8 cellular contexts compared by ENCODE assay signal in the genomic region with DNA sequence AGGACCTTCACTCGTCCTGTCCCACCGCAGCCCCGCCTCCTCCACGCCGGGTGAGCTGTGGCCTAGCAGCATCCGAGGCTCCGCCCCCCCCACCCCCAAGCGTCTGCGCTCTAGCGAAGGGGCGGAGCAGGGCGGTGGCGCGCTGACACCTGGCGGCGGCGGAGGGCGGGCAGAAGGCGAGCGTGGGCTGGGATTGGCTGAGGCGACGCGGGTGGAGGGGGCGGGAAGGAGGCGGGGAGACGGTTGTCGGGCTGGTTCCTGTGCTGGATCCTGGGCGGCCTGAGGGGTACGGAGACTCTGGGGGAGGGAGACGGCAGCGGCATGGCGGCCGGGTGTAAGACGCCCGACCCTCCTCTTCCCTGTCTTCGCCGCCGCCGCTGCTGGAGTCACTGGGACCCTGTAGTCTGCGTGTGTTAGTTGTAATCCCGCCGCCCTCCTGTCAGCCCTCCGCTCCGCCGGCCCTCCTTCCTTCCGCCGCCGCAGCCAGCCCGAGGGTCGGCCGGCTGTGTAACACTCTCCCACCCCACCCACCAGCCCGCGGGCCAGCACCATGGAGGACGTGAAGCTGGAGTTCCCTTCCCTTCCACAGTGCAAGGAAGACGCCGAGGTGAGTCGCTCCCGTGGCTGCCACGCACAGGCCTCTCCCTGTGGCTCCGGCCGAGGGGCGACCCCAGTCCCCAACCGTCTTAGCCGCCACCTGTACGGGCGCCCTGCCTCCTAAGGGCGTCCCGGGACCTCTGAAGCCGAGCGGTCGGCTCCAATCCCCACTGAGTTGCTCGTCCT. TPM values are rescaled to one million over a fixed set of nuclear protein-coding genes. Genes with fewer than 3 reads are reported as not detected.
DNase-seq lines count a peak whose midpoint lies in the region; ATAC-seq and TF ChIP-seq lines count a peak whose summit lies in the region.

A gene with protein sequence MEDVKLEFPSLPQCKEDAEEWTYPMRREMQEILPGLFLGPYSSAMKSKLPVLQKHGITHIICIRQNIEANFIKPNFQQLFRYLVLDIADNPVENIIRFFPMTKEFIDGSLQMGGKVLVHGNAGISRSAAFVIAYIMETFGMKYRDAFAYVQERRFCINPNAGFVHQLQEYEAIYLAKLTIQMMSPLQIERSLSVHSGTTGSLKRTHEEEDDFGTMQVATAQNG (plus strand): TSS at position 242 of the 783 bp plus-strand sequence. CDS start 309 bp downstream, at position 551.

- no peaks in the 10 kb centered on the region for H4K20me1 ChIP-seq in SU-DHL-6 (ENCODE audit: low read depth, low read length)

- peaks cover 18% of the 10 kb centered on the region for H3F3A ChIP-seq in SU-DHL-6 (ENCODE audit: insufficient read depth)

- peak within 1 kb of the TSS; percentile 91 for H2AFZ ChIP-seq in SU-DHL-6 (ENCODE audit: low read depth, low read length, severe bottlenecking)

- DNase-seq in NCI-H1417 (lab: John Stamatoyannopoulos, UW), result peak; percentile 99 to 100 (median 100)
- peak; percentile 98 for DNase-seq in activated naive CD8-positive, alpha-beta T cell treated with anti-CD3 and anti-CD28 coated beads, Interleukin-2, amount 10 ng/mL, durations not matched to agents 7 days and 5 days
- DNase-seq in Right ventricle myocardium inferior (ENCODE audit: missing footprints), result peak; percentile 100
- DNase-seq in ovary, result peak; percentile 97 to 99 (median 99)

- H3K27ac ChIP-seq in SU-DHL-6 (ENCODE audit: low read depth, low read length) (peak within 1 kb of the TSS; percentile 58), ovary (peak within 1 kb of the TSS in 1 of 2 donors; percentile 73), thymus (ENCODE audit: low read depth) (peak within 1 kb of the TSS; percentile 84)

- no peaks in the 10 kb centered on the region for H3K9me3 ChIP-seq in SU-DHL-6 (ENCODE audit: insufficient read depth, low read length)
- no peaks in the 10 kb centered on the region for H3K9me3 ChIP-seq in ovary
- H3K9me3 ChIP-seq in thymus (ENCODE audit: control insufficient read depth), result no peaks in the 10 kb centered on the region

- TF ChIP-seq CTCF in GM12875 (IDR thresholded peaks at IDR 0.05; ENCODE audit: borderline replicate concordance, insufficient read depth, low read depth, low read length) (no peak), SU-DHL-6 (IDR thresholded peaks at IDR 0.05; ENCODE audit: insufficient read depth, low read length, poor library complexity, severe bottlenecking) (no peak), ovary (IDR thresholded peaks at IDR 0.05) (peak in 2 of 3 donors; percentile 18 to 52)

- peak within 1 kb of the TSS; percentile 86 for H3K27ac Mint-ChIP-seq in activated naive CD8-positive, alpha-beta T cell treated with anti-CD3 and anti-CD28 coated beads, Interleukin-2, amount 10 ng/mL, durations not matched to agents 7 days and 5 days

- ATAC-seq in HG02763 (IDR thresholded peaks at IDR 0.05; ENCODE audit: unreplicated experiment), result peak; percentile 96
- ATAC-seq in activated naive CD8-positive, alpha-beta T cell treated with anti-CD3 and anti-CD28 coated beads, Interleukin-2, amount 10 ng/mL, durations not matched to agents 7 days and 5 days (ENCODE audit: low read depth), result peak; percentile 94
- ATAC-seq in Right ventricle myocardium inferior, result peak; percentile 100

- no peak for TF ChIP-seq EP300 in ovary (IDR thresholded peaks at IDR 0.05)

- H3K36me3 ChIP-seq in SU-DHL-6 (ENCODE audit: low read length) (peaks cover 11% of the 10 kb centered on the region), ovary (no peaks in the 10 kb centered on the region), thymus (ENCODE audit: control insufficient read depth, insufficient read depth) (peaks cover 6% of the 10 kb centered on the region)

- no peaks in the 10 kb centered on the region for H3K9me3 Mint-ChIP-seq in activated naive CD8-positive, alpha-beta T cell treated with anti-CD3 and anti-CD28 coated beads, Interleukin-2, amount 10 ng/mL, durations not matched to agents 7 days and 5 days

- H3K4me3 ChIP-seq in GM12875 (ENCODE audit: low read depth, low read length), result peak within 1 kb of the TSS; percentile 77
- peak within 1 kb of the TSS; percentile 70 for H3K4me3 ChIP-seq in SU-DHL-6 (ENCODE audit: insufficient read depth, low read length, poor library complexity, severe bottlenecking)
- H3K4me3 ChIP-seq in ovary, result peak within 1 kb of the TSS; percentile 71
- H3K4me3 ChIP-seq in thymus (ENCODE audit: low read length), result peak within 1 kb of the TSS; percentile 62

- H3K4me3 Mint-ChIP-seq in activated naive CD8-positive, alpha-beta T cell treated with anti-CD3 and anti-CD28 coated beads, Interleukin-2, amount 10 ng/mL, durations not matched to agents 7 days and 5 days, result peak within 1 kb of the TSS; percentile 94

- no peaks in the 10 kb centered on the region for H3K27me3 Mint-ChIP-seq in activated naive CD8-positive, alpha-beta T cell treated with anti-CD3 and anti-CD28 coated beads, Interleukin-2, amount 10 ng/mL, durations not matched to agents 7 days and 5 days

- peaks cover 10% of the 10 kb centered on the region for H3K4me1 Mint-ChIP-seq in activated naive CD8-positive, alpha-beta T cell treated with anti-CD3 and anti-CD28 coated beads, Interleukin-2, amount 10 ng/mL, durations not matched to agents 7 days and 5 days

- H3K36me3 Mint-ChIP-seq in activated naive CD8-positive, alpha-beta T cell treated with anti-CD3 and anti-CD28 coated beads, Interleukin-2, amount 10 ng/mL, durations not matched to agents 7 days and 5 days, result peaks cover 24% of the 10 kb centered on the region

- intact Hi-C loops in Right ventricle myocardium inferior (cut with DNase I) (loop anchor here (2.0 kb wide), 1 partner anchor 23 kb away; a partner anchor contains a TSS), ovary (cut with DNase I) (no loop called here)

- peak; percentile 57 for TF ChIP-seq POLR2A in ovary (IDR thresholded peaks at IDR 0.05)

- H3K9ac ChIP-seq in SU-DHL-6 (ENCODE audit: low read length), result peak within 1 kb of the TSS; percentile 95

- H3K4me2 ChIP-seq in SU-DHL-6 (ENCODE audit: low read depth, low read length, poor library complexity, severe bottlenecking), result peak within 1 kb of the TSS; percentile 99

- 0 to 1% (median 0%) methylated on average over 46 to 72 of the region's 72 CpGs for WGBS in ovary, 3 donors
- WGBS in thymus, result under 1% methylated on average over 72 of the region's 72 CpGs

- POLR2A ChIA-PET in activated naive CD8-positive, alpha-beta T cell treated with anti-CD3 and anti-CD28 coated beads, Interleukin-2, amount 10 ng/mL, durations not matched to agents 7 days and 5 days (lab: Charles Lee), result interaction anchor here (0.7 to 2.0 kb wide), 14 partner anchors 10 to 178 kb away, joined by 3 to 11 read pairs (median 4); a partner anchor contains a TSS

- peaks cover 5% of the 10 kb centered on the region for H3K4me1 ChIP-seq in ovary (ENCODE audit: insufficient read depth)
- peaks cover 8% of the 10 kb centered on the region for H3K4me1 ChIP-seq in thymus (ENCODE audit: control insufficient read depth, insufficient read depth, low read length)

- H3K27me3 ChIP-seq in SU-DHL-6 (ENCODE audit: low read length), result no peaks in the 10 kb centered on the region
- no peaks in the 10 kb centered on the region for H3K27me3 ChIP-seq in ovary
- no peaks in the 10 kb centered on the region for H3K27me3 ChIP-seq in thymus (ENCODE audit: control insufficient read depth, insufficient read depth)

- peaks cover 39% of the 10 kb centered on the region for H3K79me2 ChIP-seq in SU-DHL-6 (ENCODE audit: insufficient read depth, low read length)

- H3K9me2 ChIP-seq in SU-DHL-6 (replicated peaks; ENCODE audit: insufficient read depth, low read length), result no peaks in the 10 kb centered on the region

RNA-seq across cellular contexts. Expression of the gene that starts here (rescaled TPM):
- total RNA-seq in activated naive CD8-positive, alpha-beta T cell treated with anti-CD3 and anti-CD28 coated beads, Interleukin-2, amount 10 ng/mL, durations not matched to agents 7 days and 5 days, result 10 to 100 TPM; 25.1 to 29.5 TPM
- total RNA-seq in Right ventricle myocardium inferior, result 13.1 TPM
- total RNA-seq in ovary, result 10 to 100 TPM; 10.7 to 16.4 (median 11.5) TPM
- 1 to 10 TPM; 8.1 to 9.9 TPM for polyA plus RNA-seq in ovary
- 11.8 TPM for polyA plus RNA-seq in thymus

Comparison
In these comparisons a context has a peak if more than half of its experiments do, and no peak if none do; other contexts are left out.
1. CTCF ChIP-seq: peak in ovary (2 of 3); none in GM12875 (single experiment) and SU-DHL-6 (single experiment).
2. Peak in every context shown above with its lines, with median percentiles within 50 percentile points of each other: H3K4me3 ChIP-seq, ATAC-seq and DNase-seq.